Comparison of ENCODE assay signal across 17 cellular contexts in the genomic region with DNA sequence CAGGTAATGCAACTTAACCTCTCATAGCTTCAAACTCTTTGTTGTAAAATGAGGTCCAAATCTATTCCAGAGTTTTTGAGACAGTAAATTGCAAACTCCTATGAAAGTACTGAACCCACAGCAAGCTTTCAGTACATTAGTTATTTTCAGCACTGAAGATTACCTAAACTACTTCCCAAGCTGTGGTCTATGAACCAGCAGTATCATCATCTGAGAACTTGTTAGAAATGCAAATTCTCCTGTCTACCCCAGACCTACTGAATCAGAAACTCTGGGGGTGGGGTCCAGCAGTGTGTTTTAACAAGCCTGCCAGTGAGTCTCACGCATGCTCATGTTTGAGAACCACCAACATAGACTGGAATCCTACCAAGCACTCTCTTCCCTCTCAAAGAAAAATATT. TPM values are rescaled to one million over a fixed set of nuclear protein-coding genes. Genes with fewer than 3 reads are reported as not detected.
A peak's percentile ranks its signal among the peaks of the same experiment; 100 is the strongest.
DNase-seq lines count a peak whose midpoint lies in the region; ATAC-seq and TF ChIP-seq lines count a peak whose summit lies in the region.
"Had no signal": no experiment of that assay in that cellular context is flagged by ENCODE, and none has a peak within 500 bp of the region (broad histone marks: within the 10 kb centered on the region; RNA-seq: fewer than 3 reads in every experiment).

No MANE protein-coding gene starts in this region.

- WGBS in stomach, 5 donors: 95 to 100% (median 100%) methylated on average over 1 of the region's 1 CpG

- TF ChIP-seq EP300 in stomach (IDR thresholded peaks at IDR 0.05): no peak

- TF ChIP-seq CTCF in stomach (IDR thresholded peaks at IDR 0.05) (no peak), foreskin keratinocyte (conservative IDR thresholded peaks at IDR 0.05) (no peak)

- no peak overlapping the region for H3K4me3 ChIP-seq in stomach
- H3K4me3 ChIP-seq: ascending aorta had no signal

- H3K36me3 ChIP-seq in stomach: peaks cover 0 to 38% (median 33%) of the 10 kb centered on the region in 4 donors

- TF ChIP-seq POLR2A in stomach (IDR thresholded peaks at IDR 0.05): no peak

- no peak overlapping the region for H3K27ac ChIP-seq in stomach
- H3K27ac ChIP-seq in foreskin keratinocyte: no peak overlapping the region
- H3K27ac ChIP-seq: ascending aorta had no signal

- peaks cover 0 to 9% (median 7%) of the 10 kb centered on the region in 4 donors for H3K4me1 ChIP-seq in stomach
- no peaks in the 10 kb centered on the region for H3K4me1 ChIP-seq in foreskin keratinocyte
- H3K4me1 ChIP-seq: ascending aorta had no signal

- intact Hi-C loops in stomach (cut with DNase I; ENCODE audit: low total_unique reads): no loop called here

- DNase-seq in stomach (no peak), foreskin keratinocyte (no peak), NCI-H524 treated with DMSO at 0.1 percent for 48 hours (lab: John Stamatoyannopoulos, UW) (no peak), HT-29 (ENCODE audit: low spot score) (no peak)
- DNase-seq: activated T-cell treated with anti-CD3 and anti-CD28 coated beads, Interleukin-2, amount 50 U/mL, for 24 hours; AML-193; foreskin melanocyte; islet precursor cell; NCI-H524; SHP77 treated with DMSO at 0.1 percent for 48 hours; stimulated activated naive CD4-positive, alpha-beta T cell treated with Interleukin-2 at 50 U/mL for 16 hours had no signal

- ATAC-seq in GM18861 (IDR thresholded peaks at IDR 0.05; ENCODE audit: unreplicated experiment) (peak; percentile 81), GM21423 (IDR thresholded peaks at IDR 0.05; ENCODE audit: unreplicated experiment) (peak; percentile 88), HG02943 (IDR thresholded peaks at IDR 0.05; ENCODE audit: low read depth, unreplicated experiment) (peak; percentile 68), HG03558 (IDR thresholded peaks at IDR 0.05; ENCODE audit: extremely low read depth, unreplicated experiment) (peak; percentile 87), foreskin keratinocyte (no peak)
- ATAC-seq: WTC11 had no signal

- no peaks in the 10 kb centered on the region for H3K9me3 ChIP-seq in stomach
- H3K9me3 ChIP-seq: ascending aorta had no signal

- H3K27me3 ChIP-seq in stomach: no peaks in the 10 kb centered on the region
- H3K27me3 ChIP-seq in foreskin keratinocyte: no peaks in the 10 kb centered on the region
- H3K27me3 ChIP-seq: ascending aorta had no signal

RNA-seq across cellular contexts. Expression of a gene that starts 5.7 kb away (rescaled TPM):
- total RNA-seq in stomach: 10 to 100 TPM in 4 of 5 donors, 1 to 10 TPM in 1; 2.3 to 68.9 (median 33.8) TPM
- polyA plus RNA-seq in stomach: 10 to 100 TPM; 11.6 to 29.0 (median 22.8) TPM
- total RNA-seq in foreskin keratinocyte: 32.2 and 33.0 TPM in 2 replicates
- 31.6 and 33.1 TPM in 2 replicates for polyA plus RNA-seq in foreskin keratinocyte
- total RNA-seq in HT-29 (2014; rRNA removed; shearing (Covaris generic)): 21.7 and 27.0 TPM in 2 replicates
- total RNA-seq: ascending aorta had no signal

RNA-seq across cellular contexts. Expression of a gene that starts 20.9 kb away (rescaled TPM):
- 10 to 100 TPM in 3 of 5 donors, 1 to 10 TPM in 2; 3.5 to 95.9 (median 17.4) TPM for total RNA-seq in stomach
- polyA plus RNA-seq in stomach: 10 to 100 TPM in 1 of 3 donors, 1 to 10 TPM in 2; 6.4 to 11.9 (median 7.5) TPM
- 39.9 and 53.0 TPM in 2 replicates for total RNA-seq in foreskin keratinocyte
- polyA plus RNA-seq in foreskin keratinocyte: 32.6 and 45.7 TPM in 2 replicates
- total RNA-seq in HT-29 (2014; rRNA removed; shearing (Covaris generic)): 30.7 and 33.1 TPM in 2 replicates
